1 cellular context compared by ENCODE assay signal in genomic region chr12:14931791-14932560, GRCh38.
TF ChIP-seq lines count a peak whose summit lies in the region.

No MANE protein-coding gene starts in this region.

TF ChIP-seq in HCT116, 20 proteins besides CTCF, POLR2A, EP300 and RAD21:
- TF ChIP-seq EZH2phosphoT487 (IDR thresholded peaks at IDR 0.05; ENCODE audit: borderline replicate concordance) (no peak), POLR2AphosphoS5 (IDR thresholded peaks at IDR 0.05; ENCODE audit: low read depth, low read length) (no peak)
TF ChIP-seq in HCT116: peak in this region for 0.
